ENCODE assay signal across 2 cellular contexts in the genomic region with DNA sequence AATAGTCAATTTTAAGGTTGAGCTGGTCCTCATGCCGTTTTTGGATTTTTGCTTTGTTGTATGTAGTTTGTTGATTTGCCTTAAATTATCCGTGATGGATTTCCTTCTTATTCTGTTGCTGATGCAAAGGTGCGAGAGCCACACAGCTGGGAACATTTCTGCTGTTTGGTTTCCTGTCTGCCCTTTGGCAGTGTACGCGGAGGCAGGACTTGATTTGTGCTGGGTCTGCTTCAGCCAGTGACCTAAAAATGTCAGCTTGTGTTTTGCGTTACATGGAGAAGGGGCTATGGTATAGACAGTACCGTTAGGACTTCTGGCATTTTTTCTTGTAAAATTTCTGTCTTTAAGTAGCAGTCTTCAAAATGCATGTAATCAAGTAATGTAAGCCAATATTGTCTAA.
TF ChIP-seq lines count a peak whose summit lies in the region.

No MANE protein-coding gene starts in this region.

TF ChIP-seq in SK-N-SH, 30 proteins besides CTCF, POLR2A, EP300 and RAD21:
- no peak for TF ChIP-seq ZBTB33 (IDR thresholded peaks at IDR 0.05; ENCODE audit: borderline replicate concordance, low read depth)
- peak; percentile 32; the same call in 1 of the 2 replicates for TF ChIP-seq MXI1 (IDR thresholded peaks at IDR 0.05; ENCODE audit: low read depth, low read length)

TF ChIP-seq in endothelial cell of umbilical vein, 7 proteins besides CTCF, POLR2A, EP300 and RAD21:
- TF ChIP-seq MAX (IDR thresholded peaks at IDR 0.05; ENCODE audit: insufficient read depth, insufficient read length) (no peak), POLR2AphosphoS5 (IDR thresholded peaks at IDR 0.05; ENCODE audit: insufficient read depth, low read depth, low read length) (no peak), JUN (IDR thresholded peaks at IDR 0.05; ENCODE audit: borderline replicate concordance, insufficient read depth, insufficient read length, low read depth) (no peak), GATA2 (IDR thresholded peaks at IDR 0.05; ENCODE audit: insufficient read depth, insufficient read length, low read depth, low read length) (no peak), MYC (IDR thresholded peaks at IDR 0.05; ENCODE audit: low read depth, low read length) (no peak), FOS (IDR thresholded peaks at IDR 0.05; ENCODE audit: borderline replicate concordance, insufficient read depth, low read length) (no peak), EZH2 (IDR thresholded peaks at IDR 0.05; ENCODE audit: borderline replicate concordance, low read depth, low read length, severe bottlenecking) (no peak)
TF ChIP-seq in endothelial cell of umbilical vein: peak in this region for 0.
